21 cellular contexts compared by ENCODE assay signal in the genomic region with DNA sequence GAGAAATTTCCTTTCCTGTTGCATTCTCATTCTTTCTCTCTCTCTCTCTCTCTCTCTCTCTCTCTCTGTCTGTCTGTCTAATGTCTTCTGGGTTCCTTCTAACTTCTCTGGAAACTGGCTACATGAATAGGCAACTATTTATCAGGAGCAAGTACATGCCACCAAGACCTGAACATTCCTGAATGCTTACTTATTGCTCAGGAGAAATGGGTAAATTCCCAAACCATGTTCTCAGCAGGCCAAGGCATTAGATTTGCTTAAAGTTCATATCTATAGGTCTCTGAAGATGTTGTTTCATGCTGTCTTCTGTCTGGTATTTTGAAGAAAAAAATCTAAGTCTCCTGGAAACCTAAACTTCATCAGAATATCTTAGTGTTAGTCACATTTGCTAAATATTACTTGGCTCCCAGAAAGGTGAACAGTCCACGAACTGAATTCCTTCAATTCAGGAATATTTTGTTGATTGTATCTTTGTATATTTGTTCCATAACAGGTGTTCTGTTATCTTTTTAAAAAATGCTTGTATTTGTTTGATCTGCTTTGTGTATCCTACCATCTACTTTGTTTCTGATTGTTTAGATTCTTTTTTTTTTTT.
"Had no signal": no experiment of that assay in that cellular context is flagged by ENCODE, and none has a peak within 500 bp of the region (broad histone marks: within the 10 kb centered on the region; RNA-seq: fewer than 3 reads in every experiment).

No MANE protein-coding gene starts in this region.

- H3K27me3 ChIP-seq: adrenal gland, colonic mucosa, esophagus squamous epithelium, heart right ventricle, spleen, testis, vagina had no signal

- H3K36me3 ChIP-seq: adrenal gland, colonic mucosa, esophagus squamous epithelium, heart right ventricle, left ventricle myocardium inferior, spleen, vagina had no signal

- H3K4me3 ChIP-seq: adrenal gland, colonic mucosa, esophagus squamous epithelium, heart right ventricle, left ventricle myocardium inferior, spleen, testis, vagina had no signal

- ATAC-seq: activated T-cell treated with anti-CD3 and anti-CD28 coated beads, Interleukin-2, amount 50 U/mL, for 4 hours; heart right ventricle; natural killer cell had no signal

- H3K4me1 ChIP-seq: adrenal gland, colonic mucosa, esophagus squamous epithelium, heart right ventricle, left ventricle myocardium inferior, spleen, testis, vagina had no signal

- H3K27ac ChIP-seq: adrenal gland, colonic mucosa, esophagus squamous epithelium, heart right ventricle, left ventricle myocardium inferior, spleen, testis, vagina had no signal

- DNase-seq: activated B cell treated with CpG ODN at 0.5 μM for 24 hours; activated CD4-positive, alpha-beta T cell treated with anti-CD3 and anti-CD28 coated beads for 4 hours; activated CD4-positive, alpha-beta T cell treated with anti-CD3 and anti-CD28 coated beads, Interleukin-2, amount 50 U/mL, for 48 hours; activated CD8-positive, alpha-beta memory T cell treated with anti-CD3 and anti-CD28 coated beads, Interleukin-2, amount 50 U/mL, for 48 hours; activated naive CD4-positive, alpha-beta T cell; activated T-cell treated with anti-CD3 and anti-CD28 coated beads, Interleukin-2, amount 50 U/mL, for 4 hours; adrenal gland; central memory CD4-positive, alpha-beta T cell; colonic mucosa; esophagus squamous epithelium; heart right ventricle; kidney glomerular epithelial cell; left ventricle myocardium inferior; midbrain; natural killer cell; spleen; stimulated activated CD4-positive, alpha-beta T cell treated with anti-CD3 and anti-CD28 coated beads, Interleukin-4, amount 100 ng/mL, for 1 hour; stimulated activated naive CD4-positive, alpha-beta T cell; T1000; testis had no signal

- H3K9me3 ChIP-seq: adrenal gland, colonic mucosa, testis, vagina had no signal
